ENCODE assay signal across 12 cellular contexts in the genomic region with DNA sequence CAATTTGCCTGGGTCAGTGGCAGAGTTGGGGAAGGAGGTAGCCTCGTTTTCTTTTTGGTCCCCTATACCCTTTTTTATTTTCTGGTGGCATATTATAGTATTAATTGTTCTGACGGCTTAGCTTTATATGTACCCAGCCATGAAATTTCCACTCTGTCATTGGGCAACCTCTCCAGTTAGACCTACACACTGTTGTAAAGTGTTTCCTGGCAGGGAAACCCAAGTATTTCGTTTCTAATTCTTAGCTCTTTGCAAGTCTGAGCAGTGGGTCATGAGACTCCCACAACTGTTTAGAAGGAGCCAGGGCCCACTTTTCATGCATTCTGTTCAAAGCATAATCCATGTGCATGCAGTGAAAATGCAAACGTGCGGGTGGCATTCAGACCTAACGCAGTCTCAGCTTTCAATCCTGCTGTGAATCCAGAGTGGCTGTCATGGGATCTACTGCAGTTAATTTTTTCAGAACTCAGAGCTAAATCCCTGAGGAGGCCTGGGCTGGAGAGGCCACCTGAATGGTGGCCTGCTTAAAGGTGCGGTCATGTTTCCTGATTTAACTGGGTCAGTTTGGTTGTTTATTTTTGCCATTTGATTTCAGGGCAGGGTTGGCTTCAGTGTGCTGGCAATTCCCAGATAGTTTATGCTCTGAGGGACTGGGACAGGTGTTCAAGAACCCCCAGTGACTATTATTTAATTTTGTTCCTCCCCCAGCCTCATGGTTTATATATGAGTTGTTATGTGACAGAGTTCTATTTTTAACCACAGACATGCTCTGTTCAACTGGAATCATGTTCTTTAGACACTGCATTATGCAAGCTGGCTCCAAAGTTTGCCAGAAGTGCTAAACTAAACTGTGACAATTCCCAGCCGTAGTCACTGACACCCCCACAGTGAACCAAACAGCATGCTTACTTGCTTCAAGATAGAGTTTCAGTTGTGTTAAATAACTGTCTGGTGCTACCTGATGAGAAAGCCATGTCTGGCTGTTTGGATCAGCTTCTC. TPM values are rescaled to one million over a fixed set of nuclear protein-coding genes. Genes with fewer than 3 reads are reported as not detected.
DNase-seq lines count a peak whose midpoint lies in the region; ATAC-seq and TF ChIP-seq lines count a peak whose summit lies in the region.
"Had no signal": no experiment of that assay in that cellular context is flagged by ENCODE, and none has a peak within 500 bp of the region (broad histone marks: within the 10 kb centered on the region; RNA-seq: fewer than 3 reads in every experiment).

No MANE protein-coding gene starts in this region.

- peak; percentile 69 for ATAC-seq in left lung
- ATAC-seq: natural killer cell treated with Interleukin-12 subunit alpha and Interleukin-12 subunit beta and Interleukin-15 and Interleukin-18, amount 100 ng/mL, for 72 hours had no signal

- H3K27me3 Mint-ChIP-seq in activated naive CD4-positive, alpha-beta T cell treated with anti-CD3 and anti-CD28 coated beads for 36 hours (ENCODE audit: low read depth), result no peaks in the 10 kb centered on the region

- H3K9me3 Mint-ChIP-seq in activated naive CD4-positive, alpha-beta T cell treated with anti-CD3 and anti-CD28 coated beads for 36 hours, result no peaks in the 10 kb centered on the region
- H3K9me3 Mint-ChIP-seq: natural killer cell treated with Interleukin-12 subunit alpha and Interleukin-12 subunit beta and Interleukin-15 and Interleukin-18, amount 100 ng/mL, for 72 hours had no signal

- H3K9me3 ChIP-seq in left lung (no peaks in the 10 kb centered on the region), stomach smooth muscle (ENCODE audit: control insufficient read depth in 2 of 2, low read length in 2 of 2) (no peaks in the 10 kb centered on the region)

- no peak for TF ChIP-seq CTCF in cardiac fibroblast (IDR thresholded peaks at IDR 0.05; ENCODE audit: low read depth, low read length)
- TF ChIP-seq CTCF in left lung (IDR thresholded peaks at IDR 0.05), result no peak

- H3K4me3 ChIP-seq in cardiac fibroblast (replicated peaks in 1 of 2; ENCODE audit: low read depth in 2 of 2, low read length in 2 of 2), result no peak overlapping the region
- H3K4me3 ChIP-seq in left lung, result no peak overlapping the region
- peak overlapping the region in 1 of 2 donors; percentile 15 for H3K4me3 ChIP-seq in stomach smooth muscle (ENCODE audit: low read length in 2 of 2)

- H3K27ac ChIP-seq in left lung (no peak overlapping the region), stomach smooth muscle (ENCODE audit: low read length) (peak overlapping the region; percentile 50)

- DNase-seq in NCI-H187 treated with DMSO at 0.1 percent for 48 hours (lab: John Stamatoyannopoulos, UW) (peak; percentile 32), cardiac fibroblast (ENCODE audit: low read depth in 2 of 2) (peak; percentile 22 to 55), left lung (no peak), activated gamma-delta T cell (lab: John Stamatoyannopoulos, UW) (no peak), NAMALWA (ENCODE audit: low spot score) (no peak)
- DNase-seq in stimulated activated naive CD4-positive, alpha-beta T cell treated with Interleukin-2 at 50 U/mL for 16 hours (lab: John Stamatoyannopoulos, UW), result no peak
- DNase-seq in activated naive CD4-positive, alpha-beta T cell treated with anti-CD3 and anti-CD28 coated beads for 36 hours, result no peak
- DNase-seq: DND-41, HCEC 1CT, NCI-H1436 treated with DMSO at 0.1 percent for 48 hours had no signal

- intact Hi-C loops in left lung (cut with DNase I), result no loop called here
- intact Hi-C loops in activated naive CD4-positive, alpha-beta T cell treated with anti-CD3 and anti-CD28 coated beads for 36 hours (cut with micrococcal nuclease), result no loop called here

- H3K36me3 ChIP-seq in left lung (no peaks in the 10 kb centered on the region), stomach smooth muscle (ENCODE audit: control insufficient read depth in 2 of 2, insufficient read depth in 2 of 2, low read length in 2 of 2) (no peaks in the 10 kb centered on the region)

- no peaks in the 10 kb centered on the region for H3K4me1 Mint-ChIP-seq in activated naive CD4-positive, alpha-beta T cell treated with anti-CD3 and anti-CD28 coated beads for 36 hours (ENCODE audit: low read depth)

- H3K9ac ChIP-seq in stomach smooth muscle (ENCODE audit: low read length in 2 of 2), result no peak overlapping the region

- no peaks in the 10 kb centered on the region for H3K36me3 Mint-ChIP-seq in activated naive CD4-positive, alpha-beta T cell treated with anti-CD3 and anti-CD28 coated beads for 36 hours (ENCODE audit: low read depth)
- H3K36me3 Mint-ChIP-seq: natural killer cell treated with Interleukin-12 subunit alpha and Interleukin-12 subunit beta and Interleukin-15 and Interleukin-18, amount 100 ng/mL, for 72 hours had no signal

- no peak overlapping the region for H3K27ac Mint-ChIP-seq in activated naive CD4-positive, alpha-beta T cell treated with anti-CD3 and anti-CD28 coated beads for 36 hours
- H3K27ac Mint-ChIP-seq: natural killer cell treated with Interleukin-12 subunit alpha and Interleukin-12 subunit beta and Interleukin-15 and Interleukin-18, amount 100 ng/mL, for 72 hours had no signal

- CTCF ChIA-PET in activated naive CD4-positive, alpha-beta T cell treated with anti-CD3 and anti-CD28 coated beads for 36 hours (lab: Charles Lee), result interaction anchor here (1.9 kb wide), 1 partner anchor 14 kb away, joined by 7 read pairs; no protein-coding TSS in a partner anchor

- no peak overlapping the region for H3K4me3 Mint-ChIP-seq in activated naive CD4-positive, alpha-beta T cell treated with anti-CD3 and anti-CD28 coated beads for 36 hours
- H3K4me3 Mint-ChIP-seq: natural killer cell treated with Interleukin-12 subunit alpha and Interleukin-12 subunit beta and Interleukin-15 and Interleukin-18, amount 100 ng/mL, for 72 hours had no signal

- peaks cover 0 to 6% of the 10 kb centered on the region in 2 donors for H3K4me1 ChIP-seq in left lung
- H3K4me1 ChIP-seq in stomach smooth muscle (ENCODE audit: control insufficient read depth, insufficient read depth, low read length), result peaks cover 22% of the 10 kb centered on the region

- H3K27me3 ChIP-seq in left lung, result no peaks in the 10 kb centered on the region
- no peaks in the 10 kb centered on the region for H3K27me3 ChIP-seq in stomach smooth muscle (ENCODE audit: control insufficient read depth in 1 of 2, insufficient read depth in 2 of 2, low read length in 2 of 2)

RNA-seq across cellular contexts. Expression of gene SYPL1, which starts 27.4 kb away (rescaled TPM):
- total RNA-seq in left lung, result 10 to 100 TPM; 81.9 to 93.1 TPM
- total RNA-seq in activated naive CD4-positive, alpha-beta T cell treated with anti-CD3 and anti-CD28 coated beads for 36 hours, result 10 to 100 TPM; 24.7 to 26.6 TPM

Comparison
In these comparisons a context has a peak if more than half of its experiments do, and no peak if none do; other contexts are left out.
1. DNase-seq: peak in NCI-H187 treated with DMSO at 0.1 percent for 48 hours (single experiment) and cardiac fibroblast (2 of 2); none in left lung (0 of 2), stimulated activated naive CD4-positive, alpha-beta T cell treated with Interleukin-2 at 50 U/mL for 16 hours (single experiment), activated gamma-delta T cell (single experiment), NAMALWA (single experiment) and activated naive CD4-positive, alpha-beta T cell treated with anti-CD3 and anti-CD28 coated beads for 36 hours (single experiment).